ENCODE assay signal across 12 cellular contexts in genomic region chr12:92064420-92064819, GRCh38.
DNase-seq lines count a peak whose midpoint lies in the region; ATAC-seq and TF ChIP-seq lines count a peak whose summit lies in the region.
"Had no signal": no experiment of that assay in that cellular context is flagged by ENCODE, and none has a peak within 500 bp of the region (broad histone marks: within the 10 kb centered on the region; RNA-seq: fewer than 3 reads in every experiment).

No MANE protein-coding gene starts in this region.

- peaks cover 7% of the 10 kb centered on the region for H3K36me3 Mint-ChIP-seq in central memory CD8-positive, alpha-beta T cell (ENCODE audit: insufficient read depth)

- H3K79me2 ChIP-seq in osteoblast (ENCODE audit: insufficient read depth, low read length), result no peaks in the 10 kb centered on the region

- 54 to 55% methylated on average over 1 of the region's 1 CpG for WGBS in aorta, 2 donors

- intact Hi-C loops in aorta (cut with DNase I), result loop anchor here in 1 of 2 donors (5.0 kb wide), 1 partner anchor 78 kb away; no protein-coding TSS in a partner anchor

- DNase-seq in NCI-H1092 treated with DMSO at 0.1 percent for 48 hours (lab: John Stamatoyannopoulos, UW) (peak; percentile 64), NCI-H1092 (lab: John Stamatoyannopoulos, UW) (no peak), NCI-H146 treated with DMSO at 0.1 percent for 48 hours (lab: John Stamatoyannopoulos, UW; ENCODE audit: unreplicated experiment) (peak; percentile 72), osteoblast (ENCODE audit: insufficient read length, low spot score, missing footprints) (no peak), GM20000 (ENCODE audit: low spot score) (no peak), NCI-H187 (lab: John Stamatoyannopoulos, UW) (no peak), aorta (no peak)
- DNase-seq in central memory CD8-positive, alpha-beta T cell (ENCODE audit: low spot score in 2 of 2), result no peak
- DNase-seq: NCI-H1048, nephron progenitor cell had no signal

- peak overlapping the region; percentile 59 for H3K4me2 ChIP-seq in osteoblast (ENCODE audit: insufficient read depth, low read length)

- no peaks in the 10 kb centered on the region for H3K27me3 ChIP-seq in osteoblast (ENCODE audit: insufficient read depth, low read length)
- H3K27me3 ChIP-seq in aorta (ENCODE audit: control insufficient read depth in 1 of 2, insufficient read depth in 2 of 2, low read length in 1 of 2), result no peaks in the 10 kb centered on the region

- H4K20me1 ChIP-seq in osteoblast (ENCODE audit: insufficient read depth, low read length), result no peaks in the 10 kb centered on the region

- H3K9me3 ChIP-seq in osteoblast (ENCODE audit: low read depth, low read length), result no peaks in the 10 kb centered on the region
- no peaks in the 10 kb centered on the region for H3K9me3 ChIP-seq in aorta (ENCODE audit: control insufficient read depth, low read length)
- H3K9me3 ChIP-seq: thoracic aorta had no signal

- H3K4me3 ChIP-seq in osteoblast (ENCODE audit: insufficient read depth, low read length), result no peak overlapping the region
- no peak overlapping the region for H3K4me3 ChIP-seq in aorta (ENCODE audit: low read length in 2 of 2)

- no peak for TF ChIP-seq CTCF in osteoblast (IDR thresholded peaks at IDR 0.05; ENCODE audit: extremely low read depth, low read depth, low read length)
- no peak for TF ChIP-seq CTCF in GM20000 (IDR thresholded peaks at IDR 0.05; ENCODE audit: extremely low read depth, missing control alignments)

- H3K27me3 Mint-ChIP-seq in central memory CD8-positive, alpha-beta T cell, result no peaks in the 10 kb centered on the region
- H3K27me3 Mint-ChIP-seq: dendritic cell treated with granulocyte-macrophage colony-stimulating factor and Interleukin-4, amounts not matched to agents 40 ng/mL and 50 ng/mL, for 4 days had no signal

- H3K4me1 ChIP-seq in osteoblast (ENCODE audit: insufficient read depth, low read length), result peaks cover 26% of the 10 kb centered on the region
- peaks cover 3 to 8% of the 10 kb centered on the region in 2 donors for H3K4me1 ChIP-seq in aorta (ENCODE audit: control insufficient read depth in 1 of 2, insufficient read depth in 2 of 2, low read length in 2 of 2)

- no peak for ATAC-seq in central memory CD8-positive, alpha-beta T cell (replicated peaks; ENCODE audit: extremely low read depth, poor library complexity, severe bottlenecking)
- ATAC-seq in aorta (ENCODE audit: low FRiP score), result no peak

- no peak overlapping the region for H2AFZ ChIP-seq in osteoblast (ENCODE audit: low read length)

- H3K36me3 ChIP-seq in osteoblast (ENCODE audit: insufficient read depth, low read length) (no peaks in the 10 kb centered on the region), aorta (ENCODE audit: control insufficient read depth in 1 of 2, insufficient read depth in 2 of 2, low read length in 1 of 2) (no peaks in the 10 kb centered on the region)
- H3K36me3 ChIP-seq: thoracic aorta had no signal

- H3K4me3 Mint-ChIP-seq in central memory CD8-positive, alpha-beta T cell, result peak overlapping the region; percentile 36
- H3K4me3 Mint-ChIP-seq: dendritic cell treated with granulocyte-macrophage colony-stimulating factor and Interleukin-4, amounts not matched to agents 40 ng/mL and 50 ng/mL, for 4 days; nephron progenitor cell had no signal

- no peak overlapping the region for H3K27ac Mint-ChIP-seq in central memory CD8-positive, alpha-beta T cell (ENCODE audit: low read depth)
- H3K27ac Mint-ChIP-seq: dendritic cell treated with granulocyte-macrophage colony-stimulating factor and Interleukin-4, amounts not matched to agents 40 ng/mL and 50 ng/mL, for 4 days had no signal

- peaks cover 21% of the 10 kb centered on the region for H3K4me1 Mint-ChIP-seq in central memory CD8-positive, alpha-beta T cell

- H3K9me3 Mint-ChIP-seq in central memory CD8-positive, alpha-beta T cell, result peaks cover 5% of the 10 kb centered on the region
- H3K9me3 Mint-ChIP-seq: dendritic cell treated with granulocyte-macrophage colony-stimulating factor and Interleukin-4, amounts not matched to agents 40 ng/mL and 50 ng/mL, for 4 days; nephron progenitor cell had no signal

- no peak overlapping the region for H3K27ac ChIP-seq in osteoblast (ENCODE audit: low read depth, low read length)
- H3K27ac ChIP-seq in aorta (ENCODE audit: low read depth in 1 of 2, low read length in 2 of 2), result peak overlapping the region in 1 of 2 donors; percentile 57
- H3K27ac ChIP-seq: thoracic aorta had no signal

Comparison
In these comparisons a context has a peak if more than half of its experiments do, and no peak if none do; other contexts are left out.
1. DNase-seq: peak in NCI-H1092 treated with DMSO at 0.1 percent for 48 hours (single experiment) and NCI-H146 treated with DMSO at 0.1 percent for 48 hours (single experiment); none in NCI-H1092 (single experiment), central memory CD8-positive, alpha-beta T cell (0 of 2), osteoblast (single experiment), GM20000 (single experiment), NCI-H187 (0 of 2) and aorta (0 of 2).